ENCODE assay signal across 15 cellular contexts in the genomic region with DNA sequence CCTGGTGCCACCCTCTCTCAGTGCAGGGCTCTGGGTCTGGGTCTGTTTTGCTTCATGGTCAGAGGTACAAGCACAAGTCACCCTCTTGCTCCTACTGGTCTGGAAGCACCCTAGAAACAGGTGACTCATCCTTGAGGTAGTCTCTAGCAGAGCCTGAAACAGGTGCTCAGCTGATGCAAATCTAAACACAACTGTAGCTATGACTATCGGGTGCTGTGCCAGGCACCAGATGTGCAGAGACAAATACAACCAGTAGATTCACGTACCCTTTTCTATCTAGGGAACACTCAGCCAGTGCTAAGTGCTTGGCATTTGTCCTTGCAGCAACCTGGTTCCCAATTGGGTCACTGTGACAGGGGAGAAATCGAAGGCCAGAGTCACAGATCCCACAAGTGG.
DNase-seq lines count a peak whose midpoint lies in the region; ATAC-seq and TF ChIP-seq lines count a peak whose summit lies in the region.
"Had no signal": no experiment of that assay in that cellular context is flagged by ENCODE, and none has a peak within 500 bp of the region (broad histone marks: within the 10 kb centered on the region; RNA-seq: fewer than 3 reads in every experiment).

No MANE protein-coding gene starts in this region.

- DNase-seq in NCI-H526 (lab: John Stamatoyannopoulos, UW): peak; percentile 100
- no peak for DNase-seq in mesothelial cell of epicardium (ENCODE audit: low spot score in 2 of 2, unreplicated experiment in 2 of 2)
- DNase-seq in NCI-H1092 (lab: John Stamatoyannopoulos, UW): no peak
- no peak for DNase-seq in effector CD4-positive, alpha-beta T cell
- DNase-seq in activated T-helper 1 cell treated with anti-CD3 and anti-CD28 coated beads, Interleukin-12 subunit alpha, Interleukin-12 subunit beta, Interleukin-2, Interleukin-4 antibody, amounts not matched to agents 30 ng/mL and 10 ng/mL and 1 ng/mL, durations not matched to agents 14 hours and 24 hours and 36 hours (ENCODE audit: low spot score): no peak
- no peak for DNase-seq in KG1 (lab: John Stamatoyannopoulos, UW)
- DNase-seq: adrenal gland; CD8-positive, alpha-beta T cell; dermis blood vessel endothelial cell; IMR-90; mesenchymal stem cell; NCI-H2029 treated with DMSO at 0.1 percent for 48 hours; stimulated activated naive CD8-positive, alpha-beta T cell treated with anti-CD3 and anti-CD28 coated beads, Interleukin-15, Interleukin-2, amounts not matched to agents 100 U/mL and 50 U/mL, for 24 hours had no signal

- ATAC-seq in GM18907 (IDR thresholded peaks at IDR 0.05; ENCODE audit: unreplicated experiment): peak; percentile 67
- ATAC-seq in HG02642 (IDR thresholded peaks at IDR 0.05; ENCODE audit: poor library complexity, unreplicated experiment): peak; percentile 68
- ATAC-seq: CD8-positive, alpha-beta T cell; stimulated activated naive CD8-positive, alpha-beta T cell treated with anti-CD3 and anti-CD28 coated beads, Interleukin-15, Interleukin-2, amounts not matched to agents 100 U/mL and 50 U/mL, for 24 hours had no signal

- H3K4me1 Mint-ChIP-seq in mesothelial cell of epicardium: peaks cover 62% of the 10 kb centered on the region
- H3K4me1 Mint-ChIP-seq in activated T-helper 1 cell treated with anti-CD3 and anti-CD28 coated beads, Interleukin-12 subunit alpha, Interleukin-12 subunit beta, Interleukin-2, Interleukin-4 antibody, amounts not matched to agents 30 ng/mL and 10 ng/mL and 1 ng/mL, durations not matched to agents 14 hours and 24 hours and 36 hours (ENCODE audit: low read depth): no peaks in the 10 kb centered on the region

- H3K36me3 Mint-ChIP-seq in mesothelial cell of epicardium: no peaks in the 10 kb centered on the region
- H3K36me3 Mint-ChIP-seq in activated T-helper 1 cell treated with anti-CD3 and anti-CD28 coated beads, Interleukin-12 subunit alpha, Interleukin-12 subunit beta, Interleukin-2, Interleukin-4 antibody, amounts not matched to agents 30 ng/mL and 10 ng/mL and 1 ng/mL, durations not matched to agents 14 hours and 24 hours and 36 hours (ENCODE audit: low read depth): no peaks in the 10 kb centered on the region
- H3K36me3 Mint-ChIP-seq: CD8-positive, alpha-beta T cell had no signal

- H3K4me3 Mint-ChIP-seq in mesothelial cell of epicardium: no peak overlapping the region
- H3K4me3 Mint-ChIP-seq in activated T-helper 1 cell treated with anti-CD3 and anti-CD28 coated beads, Interleukin-12 subunit alpha, Interleukin-12 subunit beta, Interleukin-2, Interleukin-4 antibody, amounts not matched to agents 30 ng/mL and 10 ng/mL and 1 ng/mL, durations not matched to agents 14 hours and 24 hours and 36 hours: no peak overlapping the region
- H3K4me3 Mint-ChIP-seq: CD8-positive, alpha-beta T cell had no signal

- peak overlapping the region; percentile 40 for H3K27ac Mint-ChIP-seq in mesothelial cell of epicardium
- no peak overlapping the region for H3K27ac Mint-ChIP-seq in activated T-helper 1 cell treated with anti-CD3 and anti-CD28 coated beads, Interleukin-12 subunit alpha, Interleukin-12 subunit beta, Interleukin-2, Interleukin-4 antibody, amounts not matched to agents 30 ng/mL and 10 ng/mL and 1 ng/mL, durations not matched to agents 14 hours and 24 hours and 36 hours
- H3K27ac Mint-ChIP-seq: CD8-positive, alpha-beta T cell had no signal

- H3K27me3 Mint-ChIP-seq in mesothelial cell of epicardium (ENCODE audit: low read depth): no peaks in the 10 kb centered on the region
- H3K27me3 Mint-ChIP-seq in activated T-helper 1 cell treated with anti-CD3 and anti-CD28 coated beads, Interleukin-12 subunit alpha, Interleukin-12 subunit beta, Interleukin-2, Interleukin-4 antibody, amounts not matched to agents 30 ng/mL and 10 ng/mL and 1 ng/mL, durations not matched to agents 14 hours and 24 hours and 36 hours (ENCODE audit: insufficient read depth): no peaks in the 10 kb centered on the region

- no peak for TF ChIP-seq CTCF in mesothelial cell of epicardium (IDR thresholded peaks at IDR 0.05; ENCODE audit: unreplicated experiment)

- H3K9me3 Mint-ChIP-seq in mesothelial cell of epicardium: no peaks in the 10 kb centered on the region
- no peaks in the 10 kb centered on the region for H3K9me3 Mint-ChIP-seq in activated T-helper 1 cell treated with anti-CD3 and anti-CD28 coated beads, Interleukin-12 subunit alpha, Interleukin-12 subunit beta, Interleukin-2, Interleukin-4 antibody, amounts not matched to agents 30 ng/mL and 10 ng/mL and 1 ng/mL, durations not matched to agents 14 hours and 24 hours and 36 hours
- H3K9me3 Mint-ChIP-seq: CD8-positive, alpha-beta T cell had no signal

- intact Hi-C loops in activated T-helper 1 cell treated with anti-CD3 and anti-CD28 coated beads, Interleukin-12 subunit alpha, Interleukin-12 subunit beta, Interleukin-2, Interleukin-4 antibody, amounts not matched to agents 30 ng/mL and 10 ng/mL and 1 ng/mL, durations not matched to agents 14 hours and 24 hours and 36 hours (cut with micrococcal nuclease): no loop called here

Comparison
In these comparisons a context has a peak if more than half of its experiments do, and no peak if none do; other contexts are left out.
1. DNase-seq: peak in NCI-H526 (2 of 2); none in mesothelial cell of epicardium (0 of 2), NCI-H1092 (single experiment), effector CD4-positive, alpha-beta T cell (single experiment), activated T-helper 1 cell treated with anti-CD3 and anti-CD28 coated beads, Interleukin-12 subunit alpha, Interleukin-12 subunit beta, Interleukin-2, Interleukin-4 antibody, amounts not matched to agents 30 ng/mL and 10 ng/mL and 1 ng/mL, durations not matched to agents 14 hours and 24 hours and 36 hours (single experiment) and KG1 (single experiment).